In the genomic region with DNA sequence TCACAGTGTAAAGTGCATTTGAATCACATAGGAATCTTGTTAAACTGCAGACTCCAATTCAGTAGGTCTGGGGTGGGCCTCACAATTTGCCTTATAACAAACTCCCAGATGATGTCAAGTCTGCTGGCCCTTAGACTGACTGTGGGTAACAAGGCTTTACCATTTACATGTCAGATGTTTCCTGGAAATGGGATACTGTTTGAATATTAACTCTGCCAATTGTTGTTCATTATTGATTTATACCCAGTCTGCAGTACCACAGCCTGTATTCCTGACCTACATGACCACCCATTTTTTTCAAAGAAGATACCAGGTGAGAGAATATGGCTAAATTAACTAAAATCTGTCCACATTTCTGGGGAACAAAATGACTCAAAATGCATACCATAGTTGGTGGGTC, we compare ENCODE assay signal across 19 cellular contexts. TPM values are rescaled to one million over a fixed set of nuclear protein-coding genes. Genes with fewer than 3 reads are reported as not detected.
DNase-seq lines count a peak whose midpoint lies in the region; ATAC-seq, FAIRE-seq and TF ChIP-seq lines count a peak whose summit lies in the region.
"Had no signal": no experiment of that assay in that cellular context is flagged by ENCODE, and none has a peak within 500 bp of the region (broad histone marks: within the 10 kb centered on the region; RNA-seq: fewer than 3 reads in every experiment).

No MANE protein-coding gene starts in this region.

- H3K4me3 ChIP-seq in hepatocyte: no peak overlapping the region
- H3K4me3 ChIP-seq: K562 had no signal

- H3K4me1 ChIP-seq in hepatocyte (ENCODE audit: insufficient read depth): peaks cover 6% of the 10 kb centered on the region

- TF ChIP-seq CTCF in hepatocyte (IDR thresholded peaks at IDR 0.05; ENCODE audit: poor library complexity): no peak

- H2AFZ ChIP-seq in hepatocyte: no peak overlapping the region

- no peaks in the 10 kb centered on the region for H3K27me3 ChIP-seq in hepatocyte
- H3K27me3 ChIP-seq: BE2C had no signal

- ATAC-seq in GM21737 (IDR thresholded peaks at IDR 0.05; ENCODE audit: unreplicated experiment): no peak
- ATAC-seq: HCT116, K562, PC-3 had no signal

- no peaks in the 10 kb centered on the region for H3K9me2 ChIP-seq in hepatocyte (replicated peaks; ENCODE audit: insufficient read depth)

- H3K4me2 ChIP-seq in hepatocyte: no peak overlapping the region

- peaks cover 94% of the 10 kb centered on the region for H3K79me2 ChIP-seq in hepatocyte

- DNase-seq in DMS53 (lab: John Stamatoyannopoulos, UW) (peak; percentile 7), DMS53 treated with DMSO at 0.1 percent for 48 hours (lab: John Stamatoyannopoulos, UW; ENCODE audit: unreplicated experiment) (no peak), NCI-H526 treated with DMSO at 0.1 percent for 48 hours (lab: John Stamatoyannopoulos, UW) (peak; percentile 8), hepatocyte (ENCODE audit: low spot score) (no peak), urothelium cell line (ENCODE audit: low spot score) (no peak), DMS153 treated with DMSO at 0.1 percent for 48 hours (lab: John Stamatoyannopoulos, UW; ENCODE audit: unreplicated experiment) (no peak), AG20443 (ENCODE audit: low spot score) (no peak)
- DNase-seq: BE2C; CD4-positive, alpha-beta memory T cell; EL; NCI-H1417 treated with DMSO at 0.1 percent for 48 hours; NCI-H2029 treated with DMSO at 0.1 percent for 48 hours; NCI-H226; PC-3 had no signal

- no peaks in the 10 kb centered on the region for H4K20me1 ChIP-seq in hepatocyte (ENCODE audit: insufficient read depth, poor library complexity, severe bottlenecking)

- peak; percentile 69 for FAIRE-seq in urothelium cell line (lab: Jason Lieb, UNC)
- FAIRE-seq: K562 had no signal

- H3K9me3 ChIP-seq in hepatocyte (ENCODE audit: low read depth): no peaks in the 10 kb centered on the region
- H3K9me3 ChIP-seq: BE2C had no signal

- H3K27ac ChIP-seq in hepatocyte: peak overlapping the region; percentile 6
- H3K27ac ChIP-seq: 22Rv1, RWPE1 had no signal

- H3K36me3 ChIP-seq in hepatocyte (replicated peaks; ENCODE audit: insufficient read depth, low read depth): no peaks in the 10 kb centered on the region
- H3K36me3 ChIP-seq: BE2C had no signal

RNA-seq across cellular contexts. Expression of a gene that starts 37.2 kb away (rescaled TPM):
- 6.9 and 11.8 TPM in 2 replicates for total RNA-seq in hepatocyte
- 17.0 and 19.2 TPM in 2 replicates for polyA plus RNA-seq in hepatocyte

Comparison
In these comparisons a context has a peak if more than half of its experiments do, and no peak if none do; other contexts are left out.
1. DNase-seq: peak in DMS53 (single experiment) and NCI-H526 treated with DMSO at 0.1 percent for 48 hours (single experiment); none in DMS53 treated with DMSO at 0.1 percent for 48 hours (single experiment), hepatocyte (single experiment), urothelium cell line (single experiment), DMS153 treated with DMSO at 0.1 percent for 48 hours (single experiment) and AG20443 (single experiment).